8 cellular contexts compared by ENCODE assay signal in the genomic region with DNA sequence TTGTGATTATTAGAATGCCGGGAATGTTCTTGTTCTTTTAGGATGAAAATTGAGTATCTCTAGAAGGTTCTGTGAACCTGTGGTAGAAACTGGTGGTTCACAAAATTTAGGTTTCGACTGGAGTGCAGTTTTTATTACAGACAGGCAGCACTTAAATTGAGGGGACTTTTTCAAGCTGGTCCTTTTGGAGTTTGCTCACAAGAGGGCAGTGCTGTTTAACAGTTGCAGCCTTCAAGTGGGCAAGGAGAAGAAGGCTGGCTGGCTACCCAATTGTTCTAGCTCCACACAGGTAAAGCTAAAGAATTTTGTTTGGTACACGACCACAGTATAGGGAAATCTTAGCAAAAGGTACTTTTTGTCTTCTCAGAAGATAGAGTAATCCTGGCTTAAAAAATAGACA.
DNase-seq lines count a peak whose midpoint lies in the region; ATAC-seq, FAIRE-seq and TF ChIP-seq lines count a peak whose summit lies in the region.

No MANE protein-coding gene starts in this region.

- H3K4me3 Mint-ChIP-seq in naive thymus-derived CD4-positive, alpha-beta T cell: no peak overlapping the region

- POLR2A ChIA-PET in naive thymus-derived CD4-positive, alpha-beta T cell (lab: Charles Lee): no interaction called here

- no peak for TF ChIP-seq EP300 in esophagus muscularis mucosa (IDR thresholded peaks at IDR 0.05)

- DNase-seq in AG09319 (ENCODE audit: extremely low read depth, low read depth) (peak; percentile 40), GM12892 (ENCODE audit: insufficient read length) (peak; percentile 1), NCI-H2081 treated with DMSO at 0.1 percent for 48 hours (lab: John Stamatoyannopoulos, UW) (peak; percentile 17), UCSD-AML1 (lab: John Stamatoyannopoulos, UW; ENCODE audit: unreplicated experiment) (peak; percentile 7), esophagus muscularis mucosa (ENCODE audit: extremely low spot score) (no peak), OCI-M2 (lab: John Stamatoyannopoulos, UW; ENCODE audit: unreplicated experiment) (no peak)
- DNase-seq in naive thymus-derived CD4-positive, alpha-beta T cell: peak in 5 of 9 donors; percentile 5 to 15 (median 8)

- no peaks in the 10 kb centered on the region for H3K9me3 ChIP-seq in esophagus muscularis mucosa
- H3K9me3 ChIP-seq in naive thymus-derived CD4-positive, alpha-beta T cell (ENCODE audit: control insufficient read depth in 2 of 3, low read length in 3 of 3): no peaks in the 10 kb centered on the region

- no peaks in the 10 kb centered on the region for H3K4me1 ChIP-seq in esophagus muscularis mucosa
- H3K4me1 ChIP-seq in naive thymus-derived CD4-positive, alpha-beta T cell (ENCODE audit: control insufficient read depth in 2 of 2, insufficient read depth in 2 of 2, low read length in 2 of 2): no peaks in the 10 kb centered on the region

- no peak overlapping the region for H3K27ac Mint-ChIP-seq in naive thymus-derived CD4-positive, alpha-beta T cell

- peak; percentile 48 for FAIRE-seq in GM12892 (lab: Jason Lieb, UNC)

- H3K36me3 ChIP-seq in esophagus muscularis mucosa: no peaks in the 10 kb centered on the region
- H3K36me3 ChIP-seq in naive thymus-derived CD4-positive, alpha-beta T cell (ENCODE audit: control insufficient read depth in 2 of 3, insufficient read depth in 3 of 3, low read length in 3 of 3): no peaks in the 10 kb centered on the region

- peak; percentile 65 for ATAC-seq in HG02884 (IDR thresholded peaks at IDR 0.05; ENCODE audit: unreplicated experiment)
- peak; percentile 54 for ATAC-seq in naive thymus-derived CD4-positive, alpha-beta T cell

- CTCF ChIA-PET in naive thymus-derived CD4-positive, alpha-beta T cell (lab: Charles Lee): interaction anchor here (0.6 to 1.1 kb wide), 3 partner anchors 8 to 24 kb away, joined by 3 to 4 read pairs (median 3); no protein-coding TSS in a partner anchor

- H3K27ac ChIP-seq in esophagus muscularis mucosa (replicated peaks in 1 of 4): no peak overlapping the region
- no peak overlapping the region for H3K27ac ChIP-seq in naive thymus-derived CD4-positive, alpha-beta T cell (ENCODE audit: low read depth, low read length)

- no peaks in the 10 kb centered on the region for H3K4me1 Mint-ChIP-seq in naive thymus-derived CD4-positive, alpha-beta T cell

- H3K36me3 Mint-ChIP-seq in naive thymus-derived CD4-positive, alpha-beta T cell: no peaks in the 10 kb centered on the region

- 15% methylated on average over 3 of the region's 3 CpGs for WGBS in esophagus muscularis mucosa

- TF ChIP-seq CTCF in AG09319 (IDR thresholded peaks at IDR 0.05; ENCODE audit: low read depth, low read length) (peak; percentile 76), esophagus muscularis mucosa (IDR thresholded peaks at IDR 0.05) (peak; percentile 41 to 56 (median 46))

- peaks cover 0 to 16% (median 2%) of the 10 kb centered on the region in 5 donors for H3K27me3 Mint-ChIP-seq in naive thymus-derived CD4-positive, alpha-beta T cell

- H3K27me3 ChIP-seq in esophagus muscularis mucosa: no peaks in the 10 kb centered on the region
- H3K27me3 ChIP-seq in naive thymus-derived CD4-positive, alpha-beta T cell (ENCODE audit: control insufficient read depth in 2 of 2, insufficient read depth in 2 of 2, low read length in 2 of 2): no peaks in the 10 kb centered on the region

- intact Hi-C loops in esophagus muscularis mucosa (cut with DNase I): no loop called here
- intact Hi-C loops in naive thymus-derived CD4-positive, alpha-beta T cell (cut with micrococcal nuclease): loop anchor here (1.0 to 10.0 kb wide), 4 partner anchors 288 to 639 kb away; no protein-coding TSS in a partner anchor

- no peak for TF ChIP-seq POLR2A in GM12892 (IDR thresholded peaks at IDR 0.05; ENCODE audit: low read depth, low read length)
- TF ChIP-seq POLR2A in esophagus muscularis mucosa (IDR thresholded peaks at IDR 0.05; ENCODE audit: low read depth): no peak

- no peak overlapping the region for H3K4me3 ChIP-seq in esophagus muscularis mucosa
- H3K4me3 ChIP-seq in naive thymus-derived CD4-positive, alpha-beta T cell (ENCODE audit: low read length): no peak overlapping the region

- H3K9me3 Mint-ChIP-seq in naive thymus-derived CD4-positive, alpha-beta T cell: peaks cover 0 to 2% (median 0%) of the 10 kb centered on the region in 11 donors

Comparison
In these comparisons a context has a peak if more than half of its experiments do, and no peak if none do; other contexts are left out.
1. DNase-seq: peak in AG09319 (single experiment), GM12892 (single experiment), NCI-H2081 treated with DMSO at 0.1 percent for 48 hours (single experiment), UCSD-AML1 (single experiment) and naive thymus-derived CD4-positive, alpha-beta T cell (5 of 9); none in esophagus muscularis mucosa (single experiment) and OCI-M2 (single experiment).